Comparison of ENCODE assay signal across 27 cellular contexts in the genomic region with DNA sequence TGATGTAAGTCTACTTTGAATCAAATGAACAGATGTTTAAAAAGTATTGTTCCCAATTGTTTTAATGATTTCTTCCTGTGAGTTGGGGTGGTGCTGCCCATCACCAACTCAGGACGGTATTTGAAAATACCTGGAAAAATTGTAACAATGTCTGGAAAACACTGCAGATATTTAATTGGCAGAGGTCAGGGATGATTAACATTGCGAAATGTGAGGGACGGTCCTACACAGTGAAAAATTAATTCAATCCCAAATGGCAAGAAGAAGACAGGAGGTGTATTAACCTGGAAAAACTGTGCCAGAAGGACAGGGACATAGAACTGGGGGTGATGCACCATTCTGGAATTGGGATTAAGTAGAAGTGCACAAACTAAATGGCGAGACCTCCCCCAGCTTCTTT.
"Had no signal": no experiment of that assay in that cellular context is flagged by ENCODE, and none has a peak within 500 bp of the region (broad histone marks: within the 10 kb centered on the region; RNA-seq: fewer than 3 reads in every experiment).

No MANE protein-coding gene starts in this region.

- FAIRE-seq: endometrium, kidney had no signal

- H3K27ac ChIP-seq: colonic mucosa, epithelial cell of prostate, esophagus squamous epithelium, gastroesophageal sphincter, heart left ventricle, hepatocyte, left lung, lower lobe of right lung had no signal

- H3K4me2 ChIP-seq: hepatocyte had no signal

- H3K9me3 ChIP-seq: colonic mucosa, esophagus squamous epithelium, gastroesophageal sphincter, lower lobe of right lung had no signal

- H3K27me3 ChIP-seq: colonic mucosa, esophagus squamous epithelium, gastroesophageal sphincter, heart left ventricle, hepatocyte, left lung had no signal

- H3K4me3 ChIP-seq: colonic mucosa, esophagus squamous epithelium, gastroesophageal sphincter, heart left ventricle, hepatocyte, left lung, lower lobe of right lung had no signal

- H3K36me3 ChIP-seq: colonic mucosa, esophagus squamous epithelium, gastroesophageal sphincter, heart left ventricle, left lung, lower lobe of right lung had no signal

- H2AFZ ChIP-seq: hepatocyte had no signal

- H3K4me1 ChIP-seq: colonic mucosa, left lung had no signal

- DNase-seq: colonic mucosa; cortex of kidney; effector CD8-positive, alpha-beta T cell; effector memory CD8-positive, alpha-beta T cell; endodermal cell; erythroblast; esophagus squamous epithelium; foreskin fibroblast; foreskin melanocyte; heart left ventricle; hypothalamus; immature natural killer cell; islet precursor cell; kidney; kidney glomerular epithelial cell; left colon; left lung; left ventricle myocardium superior; lower lobe of right lung; mesendoderm; midbrain; naive thymus-derived CD4-positive, alpha-beta T cell had no signal

- ATAC-seq: effector memory CD8-positive, alpha-beta T cell; esophagus mucosa; gastroesophageal sphincter; heart left ventricle; left colon; left lung; left ventricle myocardium superior; lower lobe of right lung; naive thymus-derived CD4-positive, alpha-beta T cell had no signal
